8 cellular contexts compared by ENCODE assay signal in genomic region chr6:106339334-106340029, GRCh38. TPM values are rescaled to one million over a fixed set of nuclear protein-coding genes. Genes with fewer than 3 reads are reported as not detected.
DNase-seq lines count a peak whose midpoint lies in the region; ATAC-seq and TF ChIP-seq lines count a peak whose summit lies in the region.

No MANE protein-coding gene starts in this region.

- DNase-seq in NCI-H2081 (lab: John Stamatoyannopoulos, UW), result peak; percentile 64 to 71
- DNase-seq in NCI-H2081 treated with DMSO at 0.1 percent for 48 hours (lab: John Stamatoyannopoulos, UW), result no peak
- peak; percentile 46 for DNase-seq in NCI-H82 treated with DMSO at 0.1 percent for 48 hours (lab: John Stamatoyannopoulos, UW; ENCODE audit: unreplicated experiment)
- peak; percentile 60 for DNase-seq in activated CD8-positive, alpha-beta memory T cell treated with anti-CD3 and anti-CD28 coated beads, Interleukin-2, amount 50 U/mL, for 48 hours
- DNase-seq in erythroblast (lab: John Stamatoyannopoulos, UW), result peak; percentile 40 to 57
- DNase-seq in naive B cell, result peak; percentile 49
- no peak for DNase-seq in type B pancreatic cell (ENCODE audit: extremely low spot score, unreplicated experiment)

- peaks cover 6 to 8% (median 7%) of the 10 kb centered on the region in 3 donors for H3K4me1 Mint-ChIP-seq in naive B cell
- peaks cover 6% of the 10 kb centered on the region for H3K4me1 Mint-ChIP-seq in type B pancreatic cell (ENCODE audit: unreplicated experiment)

- H3K27ac Mint-ChIP-seq in naive B cell, result peak overlapping the region in 2 of 6 donors; percentile 6 to 40
- H3K27ac Mint-ChIP-seq in type B pancreatic cell, result no peak overlapping the region

- H3K4me3 Mint-ChIP-seq in naive B cell (peak overlapping the region in 5 of 8 donors; percentile 32 to 84 (median 70)), type B pancreatic cell (no peak overlapping the region)

- H3K27me3 Mint-ChIP-seq in naive B cell, result peaks cover 14 to 21% (median 21%) of the 10 kb centered on the region in 3 donors
- H3K27me3 Mint-ChIP-seq in type B pancreatic cell, result peaks cover 7% of the 10 kb centered on the region

- TF ChIP-seq POLR2A in erythroblast (IDR thresholded peaks at IDR 0.05; ENCODE audit: low read length), result no peak

- no peaks in the 10 kb centered on the region for H3K9me3 Mint-ChIP-seq in naive B cell
- H3K9me3 Mint-ChIP-seq in type B pancreatic cell, result no peaks in the 10 kb centered on the region

- H3K36me3 Mint-ChIP-seq in naive B cell, result no peaks in the 10 kb centered on the region
- H3K36me3 Mint-ChIP-seq in type B pancreatic cell, result no peaks in the 10 kb centered on the region

- ATAC-seq in HG03378 (IDR thresholded peaks at IDR 0.05; ENCODE audit: unreplicated experiment) (peak; percentile 64), naive B cell (ENCODE audit: low read depth in 2 of 2) (peak; percentile 78 to 79)

- peak; percentile 86 for TF ChIP-seq CTCF in type B pancreatic cell (conservative IDR thresholded peaks at IDR 0.05)

RNA-seq across cellular contexts. Expression of gene ATG5, which starts 13.9 kb away (rescaled TPM):
- polyA plus RNA-seq in naive B cell (ENCODE audit: low read depth in 6 of 6), result 10 to 100 TPM; 33.6 to 44.4 (median 40.3) TPM
- 27.8 and 39.3 TPM in 2 replicates for total RNA-seq in type B pancreatic cell (ENCODE audit: low replicate concordance)

RNA-seq across cellular contexts. Expression of gene CRYBG1, which starts 21.0 kb away (rescaled TPM):
- 10 to 100 TPM in 4 of 6 donors, 1 to 10 TPM in 2; 9.7 to 19.0 (median 13.5) TPM for polyA plus RNA-seq in naive B cell (ENCODE audit: low read depth in 6 of 6)
- total RNA-seq in type B pancreatic cell (ENCODE audit: low replicate concordance), result 5.8 and 17.3 TPM in 2 replicates

Comparison
In these comparisons a context has a peak if more than half of its experiments do, and no peak if none do; other contexts are left out.
1. DNase-seq: peak in NCI-H2081 (2 of 2), NCI-H82 treated with DMSO at 0.1 percent for 48 hours (single experiment), activated CD8-positive, alpha-beta memory T cell treated with anti-CD3 and anti-CD28 coated beads, Interleukin-2, amount 50 U/mL, for 48 hours (single experiment), erythroblast (2 of 2) and naive B cell (single experiment); none in NCI-H2081 treated with DMSO at 0.1 percent for 48 hours (single experiment) and type B pancreatic cell (single experiment).